ENCODE assay signal across 21 cellular contexts in genomic region chr19:33770107-33770506, GRCh38. TPM values are rescaled to one million over a fixed set of nuclear protein-coding genes. Genes with fewer than 3 reads are reported as not detected.
DNase-seq lines count a peak whose midpoint lies in the region; ATAC-seq, FAIRE-seq and TF ChIP-seq lines count a peak whose summit lies in the region.
"Had no signal": no experiment of that assay in that cellular context is flagged by ENCODE, and none has a peak within 500 bp of the region (broad histone marks: within the 10 kb centered on the region; RNA-seq: fewer than 3 reads in every experiment).

No MANE protein-coding gene starts in this region.

- no peak for TF ChIP-seq EP300 in neural cell (conservative IDR thresholded peaks at IDR 0.05; ENCODE audit: poor library complexity, severe bottlenecking)

- no peaks in the 10 kb centered on the region for H3K79me2 ChIP-seq in neural cell (replicated peaks; ENCODE audit: insufficient read depth, low read length)

- H3K36me3 ChIP-seq in bronchial epithelial cell (ENCODE audit: control insufficient read depth, insufficient read depth, low read length): no peaks in the 10 kb centered on the region
- no peaks in the 10 kb centered on the region for H3K36me3 ChIP-seq in neural cell (ENCODE audit: insufficient read depth, low read length)
- H3K36me3 ChIP-seq: BLaER1 treated with 17β-estradiol and CSF1 and Interleukin-3, amounts not matched to agents 10 nM and 100 nM had no signal

- no peaks in the 10 kb centered on the region for H3K9me3 Mint-ChIP-seq in nephron progenitor cell
- H3K9me3 Mint-ChIP-seq: CD4-positive, alpha-beta T cell; CD8-positive, alpha-beta T cell had no signal

- no peak for TF ChIP-seq CTCF in VCaP (conservative IDR thresholded peaks at IDR 0.05)
- TF ChIP-seq CTCF in bronchial epithelial cell (IDR thresholded peaks at IDR 0.05; ENCODE audit: insufficient read depth, low read length, severe bottlenecking): no peak
- no peak for TF ChIP-seq CTCF in neural cell (IDR thresholded peaks at IDR 0.05; ENCODE audit: poor library complexity, severe bottlenecking)
- TF ChIP-seq CTCF in nephron progenitor cell (IDR thresholded peaks at IDR 0.05): no peak

- no peak for ATAC-seq in HG02973 (IDR thresholded peaks at IDR 0.05; ENCODE audit: unreplicated experiment)
- ATAC-seq: A549; CD8-positive, alpha-beta T cell; GM12878 had no signal

- H2AFZ ChIP-seq in neural cell (ENCODE audit: low read depth, low read length): no peak overlapping the region

- no peaks in the 10 kb centered on the region for H3K9me2 ChIP-seq in neural cell (ENCODE audit: insufficient read depth, low read length)

- no peak overlapping the region for H3K27ac Mint-ChIP-seq in nephron progenitor cell
- H3K27ac Mint-ChIP-seq: B cell; CD4-positive, alpha-beta T cell; CD8-positive, alpha-beta T cell had no signal

- peak overlapping the region; percentile 39 for H3K9ac ChIP-seq in neural cell (ENCODE audit: low read length)
- H3K9ac ChIP-seq: BLaER1 treated with 17β-estradiol and CSF1 and Interleukin-3, amounts not matched to agents 10 nM and 100 nM had no signal

- no peaks in the 10 kb centered on the region for H3K36me3 Mint-ChIP-seq in nephron progenitor cell (ENCODE audit: low read depth)
- H3K36me3 Mint-ChIP-seq: CD8-positive, alpha-beta T cell had no signal

- H3K27me3 ChIP-seq in bronchial epithelial cell (ENCODE audit: control insufficient read depth, insufficient read depth, low read length) (no peaks in the 10 kb centered on the region), neural cell (ENCODE audit: insufficient read depth, low read depth, low read length) (no peaks in the 10 kb centered on the region)

- H3K4me3 ChIP-seq in bronchial epithelial cell (ENCODE audit: low read depth, low read length) (no peak overlapping the region), neural cell (ENCODE audit: low read length) (peak overlapping the region; percentile 49)
- H3K4me3 ChIP-seq: A549; BLaER1 treated with 17β-estradiol and CSF1 and Interleukin-3, amounts not matched to agents 10 nM and 100 nM; GM12878 had no signal

- no peaks in the 10 kb centered on the region for H4K20me1 ChIP-seq in neural cell (ENCODE audit: insufficient read depth)

- peak overlapping the region; percentile 78; the same call in 1 of the 2 replicates for H3K27ac ChIP-seq in VCaP
- H3K27ac ChIP-seq in neural cell (ENCODE audit: low read length): peak overlapping the region; percentile 67
- H3K27ac ChIP-seq: A549; BLaER1 treated with 17β-estradiol and CSF1 and Interleukin-3, amounts not matched to agents 10 nM and 100 nM; C4-2B had no signal

- no peak for DNase-seq in bronchial epithelial cell (ENCODE audit: low read depth)
- DNase-seq in nephron progenitor cell: no peak
- no peak for DNase-seq in T-helper 2 cell
- DNase-seq in NCI-H187 (lab: John Stamatoyannopoulos, UW): no peak
- DNase-seq: AML-193; Caco-2; Calu3; CD4-positive, alpha-beta T cell; CD8-positive, alpha-beta T cell; GDM1 had no signal

- FAIRE-seq in bronchial epithelial cell (lab: Jason Lieb, UNC): peak; percentile 66
- FAIRE-seq: A549, D721Med, GM12878, GM12892, GM18507 had no signal

- H3K27me3 Mint-ChIP-seq in nephron progenitor cell (ENCODE audit: low read depth, poor library complexity): peaks cover 47% of the 10 kb centered on the region

- H3K4me3 Mint-ChIP-seq in nephron progenitor cell: no peak overlapping the region
- H3K4me3 Mint-ChIP-seq: B cell; CD4-positive, alpha-beta T cell; CD8-positive, alpha-beta T cell had no signal

- H3K4me1 Mint-ChIP-seq in nephron progenitor cell: no peaks in the 10 kb centered on the region
- H3K4me1 Mint-ChIP-seq: B cell had no signal

- H3K9me3 ChIP-seq in neural cell (ENCODE audit: low read length): no peaks in the 10 kb centered on the region
- H3K9me3 ChIP-seq: A549; BLaER1 treated with 17β-estradiol and CSF1 and Interleukin-3, amounts not matched to agents 10 nM and 100 nM; Caco-2 had no signal

- H3K4me2 ChIP-seq in neural cell (ENCODE audit: low read length): peak overlapping the region; percentile 30
- H3K4me2 ChIP-seq: A549; BLaER1 treated with 17β-estradiol and CSF1 and Interleukin-3, amounts not matched to agents 10 nM and 100 nM had no signal

- no peaks in the 10 kb centered on the region for H3F3A ChIP-seq in neural cell (ENCODE audit: insufficient read depth, low read length, poor library complexity, severe bottlenecking)

- TF ChIP-seq RAD21 in neural cell (conservative IDR thresholded peaks at IDR 0.05): no peak

TF ChIP-seq in neural cell, 6 proteins besides CTCF, POLR2A, EP300 and RAD21:
- TF ChIP-seq TAF1 (IDR thresholded peaks at IDR 0.05; ENCODE audit: low read depth): no peak
- no peak for TF ChIP-seq REST (IDR thresholded peaks at IDR 0.05; ENCODE audit: borderline replicate concordance)

RNA-seq across cellular contexts. Expression of gene KCTD15, which starts 26.6 kb away (rescaled TPM):
- 79.5 and 88.1 TPM in 2 replicates for total RNA-seq in bronchial epithelial cell
- polyA plus RNA-seq in neural cell: 67.9 and 93.6 TPM in 2 replicates
- polyA minus RNA-seq in neural cell: 64.8 and 80.3 TPM in 2 replicates
- total RNA-seq: GM12878 had no signal
- polyA plus RNA-seq: GM12878 had no signal
